In genomic region chr9:6667633-6668280, GRCh38 we compare ENCODE assay signal across 8 cellular contexts. TPM values are rescaled to one million over a fixed set of nuclear protein-coding genes. Genes with fewer than 3 reads are reported as not detected.
DNase-seq lines count a peak whose midpoint lies in the region; ATAC-seq and TF ChIP-seq lines count a peak whose summit lies in the region.

No MANE protein-coding gene starts in this region.

- H3K9me2 ChIP-seq in SU-DHL-6 (replicated peaks; ENCODE audit: insufficient read depth, low read length) = no peaks in the 10 kb centered on the region

- H3K9ac ChIP-seq in SU-DHL-6 (ENCODE audit: low read length) = no peak overlapping the region

- TF ChIP-seq CTCF in SU-DHL-6 (IDR thresholded peaks at IDR 0.05; ENCODE audit: insufficient read depth, low read length, poor library complexity, severe bottlenecking) (peak; percentile 71), tibial nerve (IDR thresholded peaks at IDR 0.05) (peak in 4 of 5 experiments; percentile 41 to 50 (median 46))

- ATAC-seq in HG03432 (IDR thresholded peaks at IDR 0.05; ENCODE audit: unreplicated experiment) (peak; percentile 43), HG02938 (IDR thresholded peaks at IDR 0.05; ENCODE audit: unreplicated experiment) (no peak), HG03108 (IDR thresholded peaks at IDR 0.05; ENCODE audit: unreplicated experiment) (no peak)

- H3K27ac ChIP-seq in SU-DHL-6 (ENCODE audit: low read depth, low read length) (no peak overlapping the region), tibial nerve (no peak overlapping the region)

- DNase-seq in DMS114 treated with DMSO at 0.1 percent for 48 hours (lab: John Stamatoyannopoulos, UW; ENCODE audit: unreplicated experiment) = peak; percentile 22
- DNase-seq in hepatic stellate cell (ENCODE audit: low spot score) = peak; percentile 40
- DNase-seq in tibial nerve (ENCODE audit: low spot score in 2 of 2) = no peak
- DNase-seq in cortex of kidney (lab: John Stamatoyannopoulos, UW) = no peak

- H3K36me3 ChIP-seq in SU-DHL-6 (ENCODE audit: low read length) (no peaks in the 10 kb centered on the region), tibial nerve (no peaks in the 10 kb centered on the region)

- no peaks in the 10 kb centered on the region for H3K27me3 ChIP-seq in SU-DHL-6 (ENCODE audit: low read length)
- no peaks in the 10 kb centered on the region for H3K27me3 ChIP-seq in tibial nerve

- no peak overlapping the region for H2AFZ ChIP-seq in SU-DHL-6 (ENCODE audit: low read depth, low read length, severe bottlenecking)

- H3K79me2 ChIP-seq in SU-DHL-6 (ENCODE audit: insufficient read depth, low read length) = no peaks in the 10 kb centered on the region

- TF ChIP-seq POLR2A in tibial nerve (IDR thresholded peaks at IDR 0.05) = no peak

- H3K4me1 ChIP-seq in tibial nerve = no peaks in the 10 kb centered on the region

- H4K20me1 ChIP-seq in SU-DHL-6 (ENCODE audit: low read depth, low read length) = no peaks in the 10 kb centered on the region

- H3F3A ChIP-seq in SU-DHL-6 (ENCODE audit: insufficient read depth) = no peaks in the 10 kb centered on the region; the same call in 1 of the 2 replicates

- H3K4me2 ChIP-seq in SU-DHL-6 (ENCODE audit: low read depth, low read length, poor library complexity, severe bottlenecking) = no peak overlapping the region

- H3K9me3 ChIP-seq in SU-DHL-6 (ENCODE audit: insufficient read depth, low read length) (no peaks in the 10 kb centered on the region), tibial nerve (no peaks in the 10 kb centered on the region)

- 46 to 59% methylated on average over 5 of the region's 5 CpGs for WGBS in tibial nerve, 2 donors

- no peak overlapping the region for H3K4me3 ChIP-seq in SU-DHL-6 (ENCODE audit: insufficient read depth, low read length, poor library complexity, severe bottlenecking)
- no peak overlapping the region for H3K4me3 ChIP-seq in tibial nerve

- no peak for TF ChIP-seq EP300 in tibial nerve (IDR thresholded peaks at IDR 0.05)

RNA-seq across cellular contexts. Expression of gene GLDC, which starts 22.2 kb away (rescaled TPM):
- total RNA-seq in tibial nerve = 10 to 100 TPM; 14.4 to 54.1 (median 21.8) TPM

Comparison
In these comparisons a context has a peak if more than half of its experiments do, and no peak if none do; other contexts are left out.
1. DNase-seq: peak in DMS114 treated with DMSO at 0.1 percent for 48 hours (single experiment) and hepatic stellate cell (single experiment); none in tibial nerve (0 of 2) and cortex of kidney (single experiment).